Comparison of ENCODE assay signal across 1 cellular context in genomic region chr1:1001057-1001630, GRCh38.
TF ChIP-seq lines count a peak whose summit lies in the region.

No MANE protein-coding gene starts in this region.

TF ChIP-seq in K562, 482 proteins besides CTCF, POLR2A, EP300 and RAD21 (continued from another document and continues in another):
- TF ChIP-seq TSHZ1 (CRISPR knock-in tag; IDR thresholded peaks at IDR 0.05) (no peak), USF1 (CRISPR knock-in tag; IDR thresholded peaks at IDR 0.05) (no peak), ZNF121 (CRISPR knock-in tag; conservative IDR thresholded peaks at IDR 0.05) (no peak; the same call in 1 of the 2 replicates), GATAD2B (IDR thresholded peaks at IDR 0.05; ENCODE audit: borderline replicate concordance) (no peak; the same call in 1 of the 2 replicates), KDM1A (IDR thresholded peaks at IDR 0.05) (no peak), ZNF311 (CRISPR knock-in tag; IDR thresholded peaks at IDR 0.05) (no peak), PRPF4 (IDR thresholded peaks at IDR 0.05; ENCODE audit: insufficient read depth, low read depth, low read length, poor library complexity, severe bottlenecking) (no peak), TCF7 (IDR thresholded peaks at IDR 0.05; ENCODE audit: borderline replicate concordance) (0 out of 2 replicates have a peak, but pooled peaks have one; percentile 2), TRIM24 (IDR thresholded peaks at IDR 0.05) (no peak), TAF9B (IDR thresholded peaks at IDR 0.05; ENCODE audit: partially characterized antibody) (no peak), GATA2 (CRISPR knock-in tag; IDR thresholded peaks at IDR 0.05) (no peak), L3MBTL2 (IDR thresholded peaks at IDR 0.05) (no peak), ELF2 (CRISPR knock-in tag; IDR thresholded peaks at IDR 0.05) (no peak), HMG20B (CRISPR knock-in tag; IDR thresholded peaks at IDR 0.05) (no peak), NUFIP1 (IDR thresholded peaks at IDR 0.05; ENCODE audit: partially characterized antibody) (no peak), RHOXF2B (CRISPR knock-in tag; conservative IDR thresholded peaks at IDR 0.05) (no peak), ELK3 (CRISPR knock-in tag; IDR thresholded peaks at IDR 0.05) (no peak), TFE3 (CRISPR knock-in tag; IDR thresholded peaks at IDR 0.05) (no peak), IRF1 (CRISPR knock-in tag; IDR thresholded peaks at IDR 0.05; ENCODE audit: borderline replicate concordance) (0 out of 2 replicates have a peak, but pooled peaks have one; percentile 2), SRSF7 (optimal IDR thresholded peaks at IDR 0.05; ENCODE audit: low read depth, low read length) (no peak), ZBTB12 (CRISPR knock-in tag; IDR thresholded peaks at IDR 0.05) (no peak), ZZZ3 (IDR thresholded peaks at IDR 0.05) (no peak), ZBTB1 (CRISPR knock-in tag; IDR thresholded peaks at IDR 0.05; ENCODE audit: borderline replicate concordance, low read depth) (no peak), NR3C1 (CRISPR knock-in tag; IDR thresholded peaks at IDR 0.05) (peak; percentile 5; the same call in 1 of the 2 replicates), ZNF518B (CRISPR knock-in tag; IDR thresholded peaks at IDR 0.05) (no peak), ZNF12 (CRISPR knock-in tag; IDR thresholded peaks at IDR 0.05) (no peak), ARHGAP35 (IDR thresholded peaks at IDR 0.05; ENCODE audit: partially characterized antibody) (no peak), HMGXB4 (CRISPR knock-in tag; IDR thresholded peaks at IDR 0.05) (no peak), TAF15 (IDR thresholded peaks at IDR 0.05; ENCODE audit: low read depth, low read length) (no peak), ZNF232 (CRISPR knock-in tag; IDR thresholded peaks at IDR 0.05) (no peak), ZNF431 (CRISPR knock-in tag; IDR thresholded peaks at IDR 0.05) (no peak), ARID1B (IDR thresholded peaks at IDR 0.05) (no peak), ZNF395 (CRISPR knock-in tag; IDR thresholded peaks at IDR 0.05) (no peak), RBM14 (IDR thresholded peaks at IDR 0.05; ENCODE audit: borderline replicate concordance, insufficient read depth, low read depth, low read length) (no peak), GABPA (tag; conservative IDR thresholded peaks at IDR 0.05; ENCODE audit: low read depth) (no peak), EWSR1 (IDR thresholded peaks at IDR 0.05; ENCODE audit: borderline replicate concordance, low read depth, partially characterized antibody) (no peak), NR2C2 (CRISPR knock-in tag; IDR thresholded peaks at IDR 0.05) (no peak), NR2C2 (tag; IDR thresholded peaks at IDR 0.05) (peak; percentile 37; the same call in 1 of the 2 replicates), SIN3B (IDR thresholded peaks at IDR 0.05; ENCODE audit: low read depth) (no peak), PTRF (tag; IDR thresholded peaks at IDR 0.05) (no peak), TBL1XR1 (IDR thresholded peaks at IDR 0.05; ENCODE audit: low read length in 2 of 2) (no peak), POLR2B (IDR thresholded peaks at IDR 0.05; ENCODE audit: low read depth, partially characterized antibody) (no peak), MAFG (tag; conservative IDR thresholded peaks at IDR 0.05) (no peak), ZBTB17 (CRISPR knock-in tag; IDR thresholded peaks at IDR 0.05) (no peak), BCOR (IDR thresholded peaks at IDR 0.05) (no peak), HSF4 (CRISPR knock-in tag; IDR thresholded peaks at IDR 0.05; ENCODE audit: borderline replicate concordance) (no peak), THRB (CRISPR knock-in tag; conservative IDR thresholded peaks at IDR 0.05) (no peak), GABPB1 (CRISPR knock-in tag; IDR thresholded peaks at IDR 0.05) (no peak), SETDB1 (IDR thresholded peaks at IDR 0.05; ENCODE audit: low read length) (no peak), TCF7L2 (IDR thresholded peaks at IDR 0.05; ENCODE audit: low read depth, low read length) (no peak), ZNF175 (CRISPR knock-in tag; IDR thresholded peaks at IDR 0.05; ENCODE audit: low read depth) (no peak), ZNF143 (CRISPR knock-in tag; IDR thresholded peaks at IDR 0.05) (0 out of 2 replicates have a peak, but pooled peaks have one; percentile 1)
